ENCODE assay signal across 31 cellular contexts in the genomic region with DNA sequence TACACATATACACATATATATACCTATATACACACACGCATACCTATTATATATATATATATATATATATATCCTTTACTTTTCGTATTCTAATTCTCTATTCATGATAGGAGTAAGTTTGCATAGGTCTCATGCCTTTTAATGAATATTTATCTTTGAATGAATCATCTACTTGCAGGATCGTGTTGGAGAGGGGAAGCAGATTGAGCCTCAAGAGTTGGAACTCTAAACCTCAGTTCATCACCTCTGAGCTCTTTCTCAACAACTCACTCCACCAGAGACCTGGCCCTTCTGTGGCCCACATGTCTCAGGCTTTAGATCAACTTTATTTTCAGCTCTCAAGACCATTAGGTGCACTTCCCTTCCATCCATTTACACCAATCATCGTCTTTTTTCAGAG.
"Had no signal": no experiment of that assay in that cellular context is flagged by ENCODE, and none has a peak within 500 bp of the region (broad histone marks: within the 10 kb centered on the region; RNA-seq: fewer than 3 reads in every experiment).

No MANE protein-coding gene starts in this region.

- H3K27ac ChIP-seq: adrenal gland, body of pancreas, esophagus muscularis mucosa, gastroesophageal sphincter, heart right ventricle, WERI-Rb-1 had no signal

- H3K27me3 ChIP-seq: adrenal gland, body of pancreas, esophagus muscularis mucosa, gastroesophageal sphincter, heart right ventricle had no signal

- ATAC-seq: activated CD4-positive, CD25-positive, alpha-beta regulatory T cell treated with anti-CD3 and anti-CD28 coated beads, Interleukin-2, amount 50 U/mL, for 24 hours; activated CD8-positive, alpha-beta T cell treated with anti-CD3 and anti-CD28 coated beads, Interleukin-2, amount 10 ng/mL, durations not matched to agents 7 days and 5 days; activated naive CD8-positive, alpha-beta T cell treated with anti-CD3 and anti-CD28 coated beads, Interleukin-2, amount 50 U/mL, for 24 hours; activated T-cell treated with anti-CD3 and anti-CD28 coated beads, Interleukin-2, amount 50 U/mL, for 4 hours; activated T-helper 17 cell treated with anti-CD3 and anti-CD28 coated beads, Interleukin-2, amount 50 U/mL, for 72 hours; body of pancreas; effector memory CD8-positive, alpha-beta T cell; gastroesophageal sphincter; heart right ventricle; T-helper 17 cell had no signal

- H3K4me1 Mint-ChIP-seq: activated B cell treated with CpG ODN at 0.5 μM for 24 hours; activated CD4-positive, alpha-beta T cell treated with anti-CD3 and anti-CD28 coated beads, Interleukin-2, amount 10 ng/mL, durations not matched to agents 24 days and 14 days; activated naive CD4-positive, alpha-beta T cell treated with anti-CD3 and anti-CD28 coated beads, Interleukin-2, amount 50 U/mL, for 24 hours; activated naive CD8-positive, alpha-beta T cell treated with anti-CD3 and anti-CD28 coated beads for 36 hours; activated naive CD8-positive, alpha-beta T cell treated with anti-CD3 and anti-CD28 coated beads, Interleukin-2, amount 50 U/mL, for 24 hours had no signal

- H3K4me1 ChIP-seq: adrenal gland, body of pancreas had no signal

- H3K27ac Mint-ChIP-seq: activated B cell treated with CpG ODN at 0.5 μM for 24 hours; activated CD4-positive, alpha-beta memory T cell treated with anti-CD3 and anti-CD28 coated beads for 36 hours; activated CD4-positive, alpha-beta T cell treated with anti-CD3 and anti-CD28 coated beads, Interleukin-2, amount 10 ng/mL, durations not matched to agents 24 days and 14 days; activated CD8-positive, alpha-beta T cell treated with anti-CD3 and anti-CD28 coated beads, Interleukin-2, amount 10 ng/mL, durations not matched to agents 7 days and 5 days; activated naive CD4-positive, alpha-beta T cell treated with anti-CD3 and anti-CD28 coated beads for 36 hours; activated naive CD4-positive, alpha-beta T cell treated with anti-CD3 and anti-CD28 coated beads, Interleukin-2, amount 50 U/mL, for 24 hours; activated naive CD8-positive, alpha-beta T cell treated with anti-CD3 and anti-CD28 coated beads for 36 hours; activated naive CD8-positive, alpha-beta T cell treated with anti-CD3 and anti-CD28 coated beads, Interleukin-2, amount 50 U/mL, for 24 hours; effector memory CD8-positive, alpha-beta T cell; T-helper 2 cell treated with Interferon-gamma antibody and Interleukin-4, amounts not matched to agents 5 μg/mL and 100 μg/mL, for 36 hours had no signal

- H3K4me3 Mint-ChIP-seq: activated B cell treated with CpG ODN at 0.5 μM for 24 hours; activated CD4-positive, alpha-beta memory T cell treated with anti-CD3 and anti-CD28 coated beads for 36 hours; activated CD4-positive, alpha-beta T cell treated with anti-CD3 and anti-CD28 coated beads, Interleukin-2, amount 10 ng/mL, durations not matched to agents 24 days and 14 days; activated CD8-positive, alpha-beta T cell treated with anti-CD3 and anti-CD28 coated beads, Interleukin-2, amount 10 ng/mL, durations not matched to agents 7 days and 5 days; activated naive CD4-positive, alpha-beta T cell treated with anti-CD3 and anti-CD28 coated beads for 36 hours; activated naive CD4-positive, alpha-beta T cell treated with anti-CD3 and anti-CD28 coated beads, Interleukin-2, amount 50 U/mL, for 24 hours; activated naive CD8-positive, alpha-beta T cell treated with anti-CD3 and anti-CD28 coated beads for 36 hours; activated naive CD8-positive, alpha-beta T cell treated with anti-CD3 and anti-CD28 coated beads, Interleukin-2, amount 50 U/mL, for 24 hours; activated T-cell treated with anti-CD3 and anti-CD28 coated beads, Interleukin-2, amount 50 U/mL, for 4 hours; activated T-helper 17 cell treated with anti-CD3 and anti-CD28 coated beads, Interleukin-2, amount 50 U/mL, for 72 hours; effector memory CD8-positive, alpha-beta T cell; T-helper 17 cell; T-helper 2 cell treated with Interferon-gamma antibody and Interleukin-4, amounts not matched to agents 5 μg/mL and 100 μg/mL, for 36 hours had no signal

- H3K36me3 ChIP-seq: adrenal gland, esophagus muscularis mucosa, gastroesophageal sphincter, heart right ventricle, WERI-Rb-1 had no signal

- H3K4me3 ChIP-seq: adrenal gland, body of pancreas, esophagus muscularis mucosa, gastroesophageal sphincter, heart right ventricle had no signal

- DNase-seq: activated B cell treated with CpG ODN at 0.5 μM for 24 hours; activated CD4-positive, alpha-beta memory T cell treated with anti-CD3 and anti-CD28 coated beads for 36 hours; activated CD4-positive, alpha-beta T cell treated with anti-CD3 and anti-CD28 coated beads, Interleukin-2, amount 10 ng/mL, durations not matched to agents 24 days and 14 days; activated CD8-positive, alpha-beta T cell treated with anti-CD3 and anti-CD28 coated beads, Interleukin-2, amount 10 ng/mL, durations not matched to agents 7 days and 5 days; activated effector memory CD4-positive, alpha-beta T cell treated with anti-CD3 and anti-CD28 coated beads, Interleukin-2, amount 50 U/mL, for 16 hours; activated naive CD4-positive, alpha-beta T cell treated with anti-CD3 and anti-CD28 coated beads for 36 hours; activated naive CD8-positive, alpha-beta T cell treated with anti-CD3 and anti-CD28 coated beads for 36 hours; activated naive CD8-positive, alpha-beta T cell treated with anti-CD3 and anti-CD28 coated beads, Interleukin-2, amount 50 U/mL, for 24 hours; activated T-cell treated with anti-CD3 and anti-CD28 coated beads, Interleukin-2, amount 50 U/mL, for 4 hours; adrenal gland; amygdala; aorta; body of pancreas; caudate nucleus; cortex of kidney; dermis blood vessel endothelial cell; effector CD4-positive, alpha-beta T cell; effector memory CD8-positive, alpha-beta T cell; erythroblast; foreskin melanocyte; heart right ventricle; T-helper 1 cell; T-helper 17 cell; T1000; WERI-Rb-1 had no signal

- H3K9me3 Mint-ChIP-seq: activated B cell treated with CpG ODN at 0.5 μM for 24 hours; activated CD4-positive, alpha-beta memory T cell treated with anti-CD3 and anti-CD28 coated beads for 36 hours; activated CD4-positive, alpha-beta T cell treated with anti-CD3 and anti-CD28 coated beads, Interleukin-2, amount 10 ng/mL, durations not matched to agents 24 days and 14 days; activated naive CD4-positive, alpha-beta T cell treated with anti-CD3 and anti-CD28 coated beads for 36 hours; activated naive CD4-positive, alpha-beta T cell treated with anti-CD3 and anti-CD28 coated beads, Interleukin-2, amount 50 U/mL, for 24 hours; activated naive CD8-positive, alpha-beta T cell treated with anti-CD3 and anti-CD28 coated beads for 36 hours; activated naive CD8-positive, alpha-beta T cell treated with anti-CD3 and anti-CD28 coated beads, Interleukin-2, amount 50 U/mL, for 24 hours; activated T-cell treated with anti-CD3 and anti-CD28 coated beads, Interleukin-2, amount 50 U/mL, for 4 hours; activated T-helper 17 cell treated with anti-CD3 and anti-CD28 coated beads, Interleukin-2, amount 50 U/mL, for 72 hours; effector memory CD8-positive, alpha-beta T cell; T-helper 2 cell treated with Interferon-gamma antibody and Interleukin-4, amounts not matched to agents 5 μg/mL and 100 μg/mL, for 36 hours had no signal

- H3K9me3 ChIP-seq: adrenal gland, body of pancreas, esophagus muscularis mucosa, gastroesophageal sphincter, heart right ventricle had no signal

- H3K36me3 Mint-ChIP-seq: activated CD4-positive, alpha-beta memory T cell treated with anti-CD3 and anti-CD28 coated beads for 36 hours; activated naive CD4-positive, alpha-beta T cell treated with anti-CD3 and anti-CD28 coated beads, Interleukin-2, amount 50 U/mL, for 24 hours; activated naive CD8-positive, alpha-beta T cell treated with anti-CD3 and anti-CD28 coated beads for 36 hours had no signal

- H3K27me3 Mint-ChIP-seq: activated CD4-positive, alpha-beta memory T cell treated with anti-CD3 and anti-CD28 coated beads for 36 hours; activated naive CD4-positive, alpha-beta T cell treated with anti-CD3 and anti-CD28 coated beads, Interleukin-2, amount 50 U/mL, for 24 hours; activated naive CD8-positive, alpha-beta T cell treated with anti-CD3 and anti-CD28 coated beads, Interleukin-2, amount 50 U/mL, for 24 hours; activated T-helper 17 cell treated with anti-CD3 and anti-CD28 coated beads, Interleukin-2, amount 50 U/mL, for 72 hours; effector memory CD8-positive, alpha-beta T cell; T-helper 17 cell had no signal
